10 cellular contexts compared by ENCODE assay signal in genomic region chr18:23283933-23284430, GRCh38.
A peak's percentile ranks its signal among the peaks of the same experiment; 100 is the strongest.
DNase-seq lines count a peak whose midpoint lies in the region; ATAC-seq lines count a peak whose summit lies in the region.
"Had no signal": no experiment of that assay in that cellular context is flagged by ENCODE, and none has a peak within 500 bp of the region (broad histone marks: within the 10 kb centered on the region; RNA-seq: fewer than 3 reads in every experiment).

No MANE protein-coding gene starts in this region.

- H3K27ac ChIP-seq in mesenchymal stem cell (ENCODE audit: low read length, poor library complexity, severe bottlenecking) = no peak overlapping the region

- no peaks in the 10 kb centered on the region for H3K9me3 Mint-ChIP-seq in activated CD4-positive, alpha-beta memory T cell treated with anti-CD3 and anti-CD28 coated beads for 36 hours

- H3K36me3 Mint-ChIP-seq in activated CD4-positive, alpha-beta memory T cell treated with anti-CD3 and anti-CD28 coated beads for 36 hours = no peaks in the 10 kb centered on the region

- H3K4me3 ChIP-seq in mesenchymal stem cell (ENCODE audit: insufficient read depth in 1 of 2, low read depth in 1 of 2, low read length in 2 of 2) = no peak overlapping the region

- peaks cover 16% of the 10 kb centered on the region for H3K4me1 Mint-ChIP-seq in activated CD4-positive, alpha-beta memory T cell treated with anti-CD3 and anti-CD28 coated beads for 36 hours (ENCODE audit: low read depth)

- no peak overlapping the region for H3K18ac ChIP-seq in mesenchymal stem cell (ENCODE audit: low read depth in 1 of 2, low read length in 2 of 2)

- POLR2A ChIA-PET in activated CD4-positive, alpha-beta memory T cell treated with anti-CD3 and anti-CD28 coated beads for 36 hours (lab: Charles Lee) = no interaction called here

- no peak overlapping the region for H3K14ac ChIP-seq in mesenchymal stem cell (ENCODE audit: low read length in 2 of 2)

- no peak overlapping the region for H3K23ac ChIP-seq in mesenchymal stem cell (ENCODE audit: low read length in 2 of 2)

- no peak overlapping the region for H3K4me2 ChIP-seq in mesenchymal stem cell (ENCODE audit: low read length, poor library complexity, severe bottlenecking)

- no peak overlapping the region for H2BK12ac ChIP-seq in mesenchymal stem cell (ENCODE audit: low read length in 2 of 2)

- peak; percentile 64 for DNase-seq in activated CD4-positive, alpha-beta memory T cell treated with anti-CD3 and anti-CD28 coated beads for 36 hours
- DNase-seq in mesenchymal stem cell (peak; percentile 43), UCSD-AML1 (lab: John Stamatoyannopoulos, UW; ENCODE audit: unreplicated experiment) (no peak), NCI-H2196 treated with DMSO at 0.1 percent for 48 hours (lab: John Stamatoyannopoulos, UW; ENCODE audit: unreplicated experiment) (no peak)
- DNase-seq in activated CD8-positive, alpha-beta memory T cell treated with anti-CD3 and anti-CD28 coated beads, Interleukin-2, amount 50 U/mL, for 4 hours = no peak
- DNase-seq in activated effector memory CD4-positive, alpha-beta T cell treated with anti-CD3 and anti-CD28 coated beads, Interleukin-2, amount 50 U/mL, for 16 hours = no peak
- DNase-seq: effector memory CD4-positive, alpha-beta T cell; NCI-H1092 treated with DMSO at 0.1 percent for 48 hours had no signal

- intact Hi-C loops in activated CD4-positive, alpha-beta memory T cell treated with anti-CD3 and anti-CD28 coated beads for 36 hours (cut with micrococcal nuclease) = loop anchor here (1.0 kb wide), 1 partner anchor 53 kb away; no protein-coding TSS in a partner anchor

- no peak overlapping the region for H2BK120ac ChIP-seq in mesenchymal stem cell (ENCODE audit: low read depth, low read length)

- no peak overlapping the region for H3K4me3 Mint-ChIP-seq in activated CD4-positive, alpha-beta memory T cell treated with anti-CD3 and anti-CD28 coated beads for 36 hours

- H2BK15ac ChIP-seq in mesenchymal stem cell (ENCODE audit: low read depth, poor library complexity, severe bottlenecking) = no peak overlapping the region

- peaks cover 0 to 2% of the 10 kb centered on the region in 2 experiments for H3K36me3 ChIP-seq in mesenchymal stem cell (ENCODE audit: control insufficient read depth in 1 of 2, insufficient read depth in 2 of 2, low read depth in 1 of 2, low read length in 2 of 2)

- H3K27me3 Mint-ChIP-seq in activated CD4-positive, alpha-beta memory T cell treated with anti-CD3 and anti-CD28 coated beads for 36 hours = no peaks in the 10 kb centered on the region

- H3K9ac ChIP-seq in mesenchymal stem cell (ENCODE audit: low read length) = no peak overlapping the region

- H4K91ac ChIP-seq in mesenchymal stem cell (ENCODE audit: low read length) = no peak overlapping the region

- peak; percentile 76 for ATAC-seq in GM19351 (IDR thresholded peaks at IDR 0.05; ENCODE audit: unreplicated experiment)
- ATAC-seq in HG03064 (IDR thresholded peaks at IDR 0.05; ENCODE audit: low read depth, unreplicated experiment) = peak; percentile 79

- no peak overlapping the region for H2AK5ac ChIP-seq in mesenchymal stem cell (ENCODE audit: low read length, severe bottlenecking)

- 49% methylated on average over 2 of the region's 2 CpGs for WGBS in mesenchymal stem cell

- no peak overlapping the region for H4K8ac ChIP-seq in mesenchymal stem cell (ENCODE audit: low read length)

- H3K4ac ChIP-seq in mesenchymal stem cell (ENCODE audit: low read depth in 1 of 2, low read length in 2 of 2) = no peak overlapping the region

- H2BK5ac ChIP-seq in mesenchymal stem cell (ENCODE audit: low read depth, low read length, poor library complexity, severe bottlenecking) = no peak overlapping the region

- CTCF ChIA-PET in activated CD4-positive, alpha-beta memory T cell treated with anti-CD3 and anti-CD28 coated beads for 36 hours (lab: Charles Lee) = no interaction called here

- no peaks in the 10 kb centered on the region for H3K27me3 ChIP-seq in mesenchymal stem cell (ENCODE audit: control insufficient read depth in 1 of 2, insufficient read depth in 1 of 2, low read length in 2 of 2)

- H3K79me1 ChIP-seq in mesenchymal stem cell (replicated peaks; ENCODE audit: low read length, poor library complexity, severe bottlenecking) = no peaks in the 10 kb centered on the region

- peaks cover 18% of the 10 kb centered on the region for H3K4me1 ChIP-seq in mesenchymal stem cell (ENCODE audit: control insufficient read depth, insufficient read depth, low read depth, low read length)

- peak overlapping the region; percentile 63 for H3K27ac Mint-ChIP-seq in activated CD4-positive, alpha-beta memory T cell treated with anti-CD3 and anti-CD28 coated beads for 36 hours

- no peak overlapping the region for H2AFZ ChIP-seq in mesenchymal stem cell (ENCODE audit: low read depth, low read length)

- H3K9me3 ChIP-seq in mesenchymal stem cell (ENCODE audit: control insufficient read depth, low read length) = no peaks in the 10 kb centered on the region

Comparison
In these comparisons a context has a peak if more than half of its experiments do, and no peak if none do; other contexts are left out.
1. DNase-seq: peak in activated CD4-positive, alpha-beta memory T cell treated with anti-CD3 and anti-CD28 coated beads for 36 hours (single experiment) and mesenchymal stem cell (single experiment); none in UCSD-AML1 (single experiment), activated CD8-positive, alpha-beta memory T cell treated with anti-CD3 and anti-CD28 coated beads, Interleukin-2, amount 50 U/mL, for 4 hours (single experiment), NCI-H2196 treated with DMSO at 0.1 percent for 48 hours (single experiment) and activated effector memory CD4-positive, alpha-beta T cell treated with anti-CD3 and anti-CD28 coated beads, Interleukin-2, amount 50 U/mL, for 16 hours (single experiment).